21 cellular contexts compared by ENCODE assay signal in the genomic region with DNA sequence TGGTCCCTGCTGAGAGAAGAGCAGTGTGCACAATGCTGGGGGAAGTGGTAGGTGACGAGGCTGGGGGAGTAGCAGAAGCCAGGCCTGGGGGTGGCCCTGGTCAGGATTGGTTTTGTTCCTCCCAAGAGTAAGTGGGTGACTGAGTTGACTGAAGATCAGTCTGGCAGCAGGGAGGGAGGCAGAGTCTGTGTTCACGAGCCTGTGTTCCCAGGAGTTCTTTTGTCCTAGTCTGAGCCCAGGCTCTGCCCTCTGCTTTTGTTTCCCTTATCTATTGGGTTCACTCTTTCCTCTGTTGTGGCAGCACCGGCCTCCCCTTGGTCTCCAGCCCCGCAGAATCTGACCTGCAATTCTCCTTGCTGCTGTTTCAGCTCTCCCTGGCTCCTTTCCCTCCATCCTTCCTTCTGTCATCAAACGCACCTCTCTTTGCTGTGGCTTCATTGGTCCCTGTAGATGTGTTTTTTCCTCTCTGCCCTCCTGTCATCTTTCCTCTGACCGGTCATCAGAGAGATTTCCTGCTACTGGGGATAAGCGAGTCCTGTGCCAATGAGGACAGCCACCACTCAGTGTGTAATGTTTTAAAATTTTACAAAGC.
DNase-seq lines count a peak whose midpoint lies in the region; ATAC-seq, FAIRE-seq and TF ChIP-seq lines count a peak whose summit lies in the region.
"Had no signal": no experiment of that assay in that cellular context is flagged by ENCODE, and none has a peak within 500 bp of the region (broad histone marks: within the 10 kb centered on the region; RNA-seq: fewer than 3 reads in every experiment).

No MANE protein-coding gene starts in this region.

- H3K4me1 ChIP-seq in H1 (replicated peaks in 1 of 4; ENCODE audit: control insufficient read depth in 3 of 4, insufficient read depth in 4 of 4, low read length in 3 of 4), result peaks cover 0 to 6% (median 2%) of the 10 kb centered on the region in 4 experiments; a peak in 2 of 7 replicates

- peak; percentile 34 for DNase-seq in NCI-H69 (lab: John Stamatoyannopoulos, UW)
- DNase-seq in H1 (ENCODE audit: low read depth in 1 of 2, low spot score in 2 of 2), result peak in 1 of 2 experiments; percentile 45
- no peak for DNase-seq in nephron progenitor cell
- no peak for DNase-seq in stimulated activated naive CD8-positive, alpha-beta T cell treated with anti-CD3 and anti-CD28 coated beads, Interleukin-15, amount 100 ng/mL, for 72 hours
- no peak for DNase-seq in COR-L47 (lab: John Stamatoyannopoulos, UW)
- no peak for DNase-seq in central memory CD4-positive, alpha-beta T cell
- DNase-seq: ACHN, AML-193, DND-41, GDM1, Kasumi-1, MG63, NCI-H1092, NCI-H1436 treated with DMSO at 0.1 percent for 48 hours, NCI-H2029, NCI-H2171, NCI-H526, Peyer's patch had no signal

- CTCF ChIA-PET in H1 (lab: Charles Lee; ENCODE audit: partially characterized antibody), result interaction anchor here (0.6 to 1.6 kb wide), 5 partner anchors 8 to 482 kb away, joined by 3 to 5 read pairs (median 3); no protein-coding TSS in a partner anchor

- H3K4ac ChIP-seq in H1 (replicated peaks; ENCODE audit: insufficient read length, low read depth, low read length), result no peak overlapping the region

- FAIRE-seq in H1 (lab: Jason Lieb, UNC), result no peak

- H2BK15ac ChIP-seq in H1 (ENCODE audit: low read length), result peak overlapping the region; percentile 75; the same call in 1 of the 2 replicates

- no peak overlapping the region for H3K4me3 Mint-ChIP-seq in nephron progenitor cell
- no peak overlapping the region for H3K4me3 Mint-ChIP-seq in stimulated activated naive CD8-positive, alpha-beta T cell treated with anti-CD3 and anti-CD28 coated beads, Interleukin-15, amount 100 ng/mL, for 72 hours

- no peak overlapping the region for H3K56ac ChIP-seq in H1 (replicated peaks; ENCODE audit: insufficient read length, low read depth, low read length)

- peak overlapping the region; percentile 27 for H3K27ac Mint-ChIP-seq in nephron progenitor cell
- peak overlapping the region in 1 of 2 donors; percentile 55 for H3K27ac Mint-ChIP-seq in stimulated activated naive CD8-positive, alpha-beta T cell treated with anti-CD3 and anti-CD28 coated beads, Interleukin-15, amount 100 ng/mL, for 72 hours

- no peak overlapping the region; the same call in 1 of the 2 replicates for H3K18ac ChIP-seq in H1 (ENCODE audit: extremely low read depth, low read length)

- no peak overlapping the region for H2BK20ac ChIP-seq in H1 (ENCODE audit: low read length)

- H3K27me3 Mint-ChIP-seq in nephron progenitor cell (ENCODE audit: low read depth, poor library complexity), result peaks cover 7% of the 10 kb centered on the region
- H3K27me3 Mint-ChIP-seq in stimulated activated naive CD8-positive, alpha-beta T cell treated with anti-CD3 and anti-CD28 coated beads, Interleukin-15, amount 100 ng/mL, for 72 hours, result peaks cover 37% of the 10 kb centered on the region

- no peaks in the 10 kb centered on the region for H3K36me3 ChIP-seq in H1 (ENCODE audit: control insufficient read depth in 2 of 4, insufficient read depth in 4 of 4, low read length in 3 of 4)
- H3K36me3 ChIP-seq: MG63, Peyer's patch had no signal

- POLR2A ChIA-PET in H1 (lab: Charles Lee; ENCODE audit: partially characterized antibody), result no interaction called here

- H2BK12ac ChIP-seq in H1 (ENCODE audit: low read depth, low read length), result no peak overlapping the region; the same call in 1 of the 2 replicates

- H3K4me3 ChIP-seq in H1 (ENCODE audit: extremely low read depth in 1 of 4, insufficient read depth in 2 of 4, low read depth in 3 of 4, low read length in 4 of 4), result 0 out of 8 replicates have a peak overlapping the region, but pooled peaks of 1 of the 4 experiments have one; percentile 3
- H3K4me3 ChIP-seq: MG63, Peyer's patch had no signal

- no peak overlapping the region for H3K27ac ChIP-seq in H1 (ENCODE audit: low read depth, low read length)
- H3K27ac ChIP-seq: C4-2B, Peyer's patch had no signal

- ATAC-seq in stimulated activated naive CD8-positive, alpha-beta T cell treated with anti-CD3 and anti-CD28 coated beads, Interleukin-15, amount 100 ng/mL, for 72 hours, result peak; percentile 34
- ATAC-seq in GM18868 (IDR thresholded peaks at IDR 0.05; ENCODE audit: unreplicated experiment), result no peak
- ATAC-seq: Right ventricle myocardium inferior had no signal

- H3K79me2 ChIP-seq in H1 (ENCODE audit: control insufficient read depth in 1 of 2, insufficient read depth in 2 of 2, low read length in 2 of 2), result no peaks in the 10 kb centered on the region

- no peak for TF ChIP-seq POLR2A in H1 (IDR thresholded peaks at IDR 0.05; ENCODE audit: control extremely low read depth in 1 of 2, low read depth in 2 of 2, low read length in 2 of 2)

- TF ChIP-seq CTCF in H1 (IDR thresholded peaks at IDR 0.05; ENCODE audit: control extremely low read depth in 1 of 3, insufficient read depth in 1 of 3, low read depth in 1 of 3, low read length in 3 of 3) (no peak), nephron progenitor cell (IDR thresholded peaks at IDR 0.05) (no peak)

- no peaks in the 10 kb centered on the region for H3K9me3 ChIP-seq in H1 (ENCODE audit: insufficient read depth in 2 of 2, low read depth in 1 of 2, low read length in 1 of 2)
- H3K9me3 ChIP-seq: MG63, Peyer's patch had no signal

- peak overlapping the region; percentile 76; the same call in 1 of the 2 replicates for H2BK5ac ChIP-seq in H1 (ENCODE audit: low read depth, low read length)

- no peaks in the 10 kb centered on the region for H3K23me2 ChIP-seq in H1 (ENCODE audit: low read depth, low read length)

- H3K9me3 Mint-ChIP-seq in nephron progenitor cell, result no peaks in the 10 kb centered on the region
- no peaks in the 10 kb centered on the region for H3K9me3 Mint-ChIP-seq in stimulated activated naive CD8-positive, alpha-beta T cell treated with anti-CD3 and anti-CD28 coated beads, Interleukin-15, amount 100 ng/mL, for 72 hours

- H2AK5ac ChIP-seq in H1 (ENCODE audit: low read depth, low read length), result no peak overlapping the region

- H2BK120ac ChIP-seq in H1 (replicated peaks; ENCODE audit: low read depth, low read length), result no peak overlapping the region

- peak overlapping the region in 1 of 2 experiments; percentile 7; a peak in 1 of 4 replicates for H3K4me2 ChIP-seq in H1 (ENCODE audit: insufficient read depth in 1 of 2, low read depth in 2 of 2, low read length in 2 of 2)

- peak overlapping the region; percentile 98 for H2AFZ ChIP-seq in H1 (ENCODE audit: low read length)

- no peaks in the 10 kb centered on the region for H3K36me3 Mint-ChIP-seq in nephron progenitor cell (ENCODE audit: low read depth)

- no peak overlapping the region for H3K23ac ChIP-seq in H1 (ENCODE audit: insufficient read length)

- no peaks in the 10 kb centered on the region for H3K27me3 ChIP-seq in H1 (replicated peaks in 1 of 4; ENCODE audit: control insufficient read depth in 3 of 4, extremely low read depth in 1 of 4, insufficient read depth in 3 of 4, low read length in 3 of 4)
- H3K27me3 ChIP-seq: MG63, Peyer's patch had no signal

- no peaks in the 10 kb centered on the region for H3K79me1 ChIP-seq in H1 (ENCODE audit: low read depth, low read length)

- H4K91ac ChIP-seq in H1 (replicated peaks; ENCODE audit: insufficient read length, low read length), result no peak overlapping the region

- no peaks in the 10 kb centered on the region for H4K20me1 ChIP-seq in H1 (replicated peaks in 1 of 2; ENCODE audit: control insufficient read depth in 1 of 2, insufficient read depth in 2 of 2, low read length in 2 of 2)

- peaks cover 23% of the 10 kb centered on the region for H3K4me1 Mint-ChIP-seq in nephron progenitor cell
- H3K4me1 Mint-ChIP-seq in stimulated activated naive CD8-positive, alpha-beta T cell treated with anti-CD3 and anti-CD28 coated beads, Interleukin-15, amount 100 ng/mL, for 72 hours, result no peaks in the 10 kb centered on the region

- H4K8ac ChIP-seq in H1 (ENCODE audit: extremely low read depth, insufficient read depth, low read length), result no peak overlapping the region

- no peak overlapping the region for H3K14ac ChIP-seq in H1 (ENCODE audit: insufficient read length)

- peak overlapping the region; percentile 20 for H4K5ac ChIP-seq in H1 (ENCODE audit: insufficient read length, low read depth, low read length)

- TF ChIP-seq RAD21 in H1 (IDR thresholded peaks at IDR 0.05 in 1 of 2, conservative IDR thresholded peaks at IDR 0.05 in 1 of 2; ENCODE audit: low read depth in 2 of 2, low read length in 2 of 2), result no peak

- 68% methylated on average over 7 of the region's 7 CpGs; no CpG with 5 or more reads in 1 of the 2 experiments for WGBS in H1 (ENCODE audit: extremely low coverage in 1 of 2, insufficient coverage in 1 of 2, insufficient read length in 1 of 2, insufficient replicate concordance in 2 of 2, low coverage in 1 of 2, low lambda C conversion rate in 2 of 2, missing lambda C conversion rate in 1 of 2), 2 experiments

- TF ChIP-seq EP300 in H1 (IDR thresholded peaks at IDR 0.05; ENCODE audit: borderline replicate concordance in 1 of 2, low read depth in 2 of 2, low read length in 2 of 2), result no peak

- no peak overlapping the region for H3K9ac ChIP-seq in H1 (replicated peaks in 1 of 4; ENCODE audit: extremely low read depth in 1 of 4, low read depth in 3 of 4, low read length in 3 of 4)

TF ChIP-seq in H1, 55 proteins besides CTCF, POLR2A, EP300 and RAD21 (continues in another document):
- no peak for TF ChIP-seq GABPA (IDR thresholded peaks at IDR 0.05; ENCODE audit: borderline replicate concordance, insufficient read depth, low read length)
- TF ChIP-seq TBP (IDR thresholded peaks at IDR 0.05; ENCODE audit: low read depth, low read length), result no peak
